8 cellular contexts compared by ENCODE assay signal in genomic region chr17:1724351-1724868, GRCh38. TPM values are rescaled to one million over a fixed set of nuclear protein-coding genes. Genes with fewer than 3 reads are reported as not detected.
A peak's percentile ranks its signal among the peaks of the same experiment; 100 is the strongest.
DNase-seq lines count a peak whose midpoint lies in the region; ATAC-seq and TF ChIP-seq lines count a peak whose summit lies in the region.

Gene WDR81 (plus strand): TSS chr17:1724704. CDS start chr17:1724960, 256 bp downstream.

- DNase-seq in CD8-positive, alpha-beta T cell = peak; percentile 57 to 90 (median 85)
- peak; percentile 78 for DNase-seq in LHCN-M2 (ENCODE audit: low read depth)
- DNase-seq in T follicular helper cell (ENCODE audit: low read depth) = peak; percentile 80
- DNase-seq in activated naive CD8-positive, alpha-beta T cell treated with anti-CD3 and anti-CD28 coated beads, Interleukin-2, amount 10 ng/mL, durations not matched to agents 7 days and 5 days = peak; percentile 92
- DNase-seq in head of caudate nucleus = peak; percentile 84 to 99 (median 95)
- DNase-seq in osteocyte (ENCODE audit: extremely low spot score, unreplicated experiment) = peak; percentile 95

- H3K9me3 Mint-ChIP-seq in CD8-positive, alpha-beta T cell = no peaks in the 10 kb centered on the region
- H3K9me3 Mint-ChIP-seq in activated naive CD8-positive, alpha-beta T cell treated with anti-CD3 and anti-CD28 coated beads, Interleukin-2, amount 10 ng/mL, durations not matched to agents 7 days and 5 days = no peaks in the 10 kb centered on the region
- H3K9me3 Mint-ChIP-seq in osteocyte (ENCODE audit: unreplicated experiment) = no peaks in the 10 kb centered on the region

- CTCF ChIA-PET in CD8-positive, alpha-beta T cell (lab: Charles Lee) = interaction anchor here (4.7 to 9.6 kb wide), 2 partner anchors 46 to 60 kb away, joined by 39 to 144 read pairs; no protein-coding TSS in a partner anchor

- H3K27me3 Mint-ChIP-seq in CD8-positive, alpha-beta T cell (ENCODE audit: low read depth) = no peaks in the 10 kb centered on the region
- peaks cover 1% of the 10 kb centered on the region for H3K27me3 Mint-ChIP-seq in activated naive CD8-positive, alpha-beta T cell treated with anti-CD3 and anti-CD28 coated beads, Interleukin-2, amount 10 ng/mL, durations not matched to agents 7 days and 5 days
- no peaks in the 10 kb centered on the region for H3K27me3 Mint-ChIP-seq in osteocyte (ENCODE audit: unreplicated experiment)

- H3K27me3 ChIP-seq in CD8-positive, alpha-beta T cell (ENCODE audit: insufficient read depth, low read length) = no peaks in the 10 kb centered on the region

- POLR2A ChIA-PET in CD8-positive, alpha-beta T cell (lab: Charles Lee) = interaction anchor here (0.5 to 3.6 kb wide), 9 partner anchors 8 to 105 kb away, joined by 3 to 15 read pairs (median 6); partner anchors contain the start of genes RPA1 and SMYD4
- POLR2A ChIA-PET in activated naive CD8-positive, alpha-beta T cell treated with anti-CD3 and anti-CD28 coated beads, Interleukin-2, amount 10 ng/mL, durations not matched to agents 7 days and 5 days (lab: Charles Lee) = interaction anchor here (1.0 to 1.5 kb wide), 6 partner anchors 8 to 146 kb away, joined by 3 to 9 read pairs (median 4); no protein-coding TSS in a partner anchor

- TF ChIP-seq CTCF in CD8-positive, alpha-beta T cell (IDR thresholded peaks at IDR 0.05) = no peak
- TF ChIP-seq CTCF in osteocyte (IDR thresholded peaks at IDR 0.05) = no peak

- peaks cover 19% of the 10 kb centered on the region for H3K36me3 Mint-ChIP-seq in CD8-positive, alpha-beta T cell
- peaks cover 8% of the 10 kb centered on the region for H3K36me3 Mint-ChIP-seq in activated naive CD8-positive, alpha-beta T cell treated with anti-CD3 and anti-CD28 coated beads, Interleukin-2, amount 10 ng/mL, durations not matched to agents 7 days and 5 days
- H3K36me3 Mint-ChIP-seq in osteocyte (ENCODE audit: unreplicated experiment) = peaks cover 5% of the 10 kb centered on the region

- peaks cover 52% of the 10 kb centered on the region for H3K4me1 ChIP-seq in CD8-positive, alpha-beta T cell (ENCODE audit: insufficient read depth, low read length)

- ATAC-seq in CD8-positive, alpha-beta T cell = peak; percentile 71
- peak; percentile 47 for ATAC-seq in GM21381 (IDR thresholded peaks at IDR 0.05; ENCODE audit: unreplicated experiment)
- ATAC-seq in activated naive CD8-positive, alpha-beta T cell treated with anti-CD3 and anti-CD28 coated beads, Interleukin-2, amount 10 ng/mL, durations not matched to agents 7 days and 5 days (ENCODE audit: low read depth) = peak; percentile 80

- peak within 1 kb of the TSS; percentile 62 for H3K4me3 ChIP-seq in CD8-positive, alpha-beta T cell (ENCODE audit: low read depth, low read length)

- H3K36me3 ChIP-seq in CD8-positive, alpha-beta T cell (ENCODE audit: insufficient read depth, low read length) = no peaks in the 10 kb centered on the region

- H3K27ac ChIP-seq in CD8-positive, alpha-beta T cell (ENCODE audit: low read depth, low read length) = peak within 1 kb of the TSS; percentile 57
- H3K27ac ChIP-seq in temporal lobe (ENCODE audit: low read depth, low read length) = peak within 1 kb of the TSS; percentile 50

- peaks cover 36% of the 10 kb centered on the region for H3K4me1 Mint-ChIP-seq in CD8-positive, alpha-beta T cell (ENCODE audit: low read depth)
- H3K4me1 Mint-ChIP-seq in activated naive CD8-positive, alpha-beta T cell treated with anti-CD3 and anti-CD28 coated beads, Interleukin-2, amount 10 ng/mL, durations not matched to agents 7 days and 5 days = peaks cover 29% of the 10 kb centered on the region
- peaks cover 34% of the 10 kb centered on the region for H3K4me1 Mint-ChIP-seq in osteocyte (ENCODE audit: unreplicated experiment)

- peak within 1 kb of the TSS; percentile 79 for H3K4me3 Mint-ChIP-seq in CD8-positive, alpha-beta T cell
- peak within 1 kb of the TSS; percentile 77 for H3K4me3 Mint-ChIP-seq in activated naive CD8-positive, alpha-beta T cell treated with anti-CD3 and anti-CD28 coated beads, Interleukin-2, amount 10 ng/mL, durations not matched to agents 7 days and 5 days
- H3K4me3 Mint-ChIP-seq in osteocyte (ENCODE audit: unreplicated experiment) = peak within 1 kb of the TSS; percentile 70

- H3K27ac Mint-ChIP-seq in CD8-positive, alpha-beta T cell = peak within 1 kb of the TSS; percentile 83
- H3K27ac Mint-ChIP-seq in activated naive CD8-positive, alpha-beta T cell treated with anti-CD3 and anti-CD28 coated beads, Interleukin-2, amount 10 ng/mL, durations not matched to agents 7 days and 5 days = peak within 1 kb of the TSS; percentile 82
- H3K27ac Mint-ChIP-seq in osteocyte (ENCODE audit: unreplicated experiment) = peak within 1 kb of the TSS; percentile 71

- H3K9me3 ChIP-seq in CD8-positive, alpha-beta T cell (ENCODE audit: low read length) = no peaks in the 10 kb centered on the region

- intact Hi-C loops in CD8-positive, alpha-beta T cell (cut with DNase I, micrococcal nuclease) = loop anchor here (1.0 to 5.0 kb wide), 5 partner anchors 8 to 208 kb away; partner anchors contain the start of genes INPP5K (in 1 of the 2) and RILP (in 1 of the 2)
- intact Hi-C loops in head of caudate nucleus (cut with DNase I) = loop anchor here (5.0 kb wide), 1 partner anchor 108 kb away; the partner anchor contains the start of gene RPA1

RNA-seq across cellular contexts. Expression of gene WDR81, which starts in this region (rescaled TPM):
- 10 to 100 TPM; 18.9 to 20.4 TPM for total RNA-seq in CD8-positive, alpha-beta T cell
- 48.6 and 56.7 TPM in 2 replicates for total RNA-seq in LHCN-M2 (2014; rRNA removed)
- 20.6 TPM for polyA plus RNA-seq in LHCN-M2 (2012)
- total RNA-seq in activated naive CD8-positive, alpha-beta T cell treated with anti-CD3 and anti-CD28 coated beads, Interleukin-2, amount 10 ng/mL, durations not matched to agents 7 days and 5 days = 10 to 100 TPM; 35.8 to 36.7 TPM
- total RNA-seq in osteocyte = 30.8 and 33.3 TPM in 2 replicates
- total RNA-seq in temporal lobe = 8.9 TPM

Comparison
In these comparisons a context has a peak if more than half of its experiments do, and no peak if none do; other contexts are left out.
1. Peak in every context shown above with its lines: DNase-seq, ATAC-seq, H3K4me3 ChIP-seq and H3K27ac ChIP-seq.